Comparison of ENCODE assay signal across 6 cellular contexts in genomic region chr1:95301091-95301490, GRCh38.
"Had no signal": no experiment of that assay in that cellular context is flagged by ENCODE, and none has a peak within 500 bp of the region (broad histone marks: within the 10 kb centered on the region; RNA-seq: fewer than 3 reads in every experiment).

No MANE protein-coding gene starts in this region.

- DNase-seq: GDM1, GF-D8 had no signal

- FAIRE-seq: G401.6, GM12892, GM18507, GM19239 had no signal
